12 cellular contexts compared by ENCODE assay signal in genomic region chr9:16728128-16728505, GRCh38.
DNase-seq lines count a peak whose midpoint lies in the region; ATAC-seq, FAIRE-seq and TF ChIP-seq lines count a peak whose summit lies in the region.
"Had no signal": no experiment of that assay in that cellular context is flagged by ENCODE, and none has a peak within 500 bp of the region (broad histone marks: within the 10 kb centered on the region; RNA-seq: fewer than 3 reads in every experiment).

No MANE protein-coding gene starts in this region.

- TF ChIP-seq EP300 in A549 (IDR thresholded peaks at IDR 0.05): no peak

- peak in 1 of 2 experiments; percentile 36; a peak in 3 of 6 replicates for ATAC-seq in A549
- ATAC-seq: activated T-cell treated with anti-CD3 and anti-CD28 coated beads, Interleukin-2, amount 50 U/mL, for 4 hours; effector memory CD8-positive, alpha-beta T cell had no signal

- H3K36me3 Mint-ChIP-seq in nephron (ENCODE audit: low read depth): no peaks in the 10 kb centered on the region
- H3K36me3 Mint-ChIP-seq: CD4-positive, CD25-positive, alpha-beta regulatory T cell had no signal

- no peak for FAIRE-seq in A549 (lab: Jason Lieb, UNC)

- no peak for DNase-seq in A549 (ENCODE audit: low read depth in 1 of 2, low spot score in 1 of 2)
- peak; percentile 22 for DNase-seq in NB4 (ENCODE audit: low read depth)
- DNase-seq in coronary artery (ENCODE audit: low spot score): no peak
- DNase-seq in iPS-NIHi11 (ENCODE audit: low spot score): no peak
- DNase-seq in NCI-H774 (lab: John Stamatoyannopoulos, UW): no peak
- DNase-seq in dedifferentiated amniotic fluid mesenchymal stem cell (ENCODE audit: extremely low spot score): no peak
- no peak for DNase-seq in G401 (ENCODE audit: low spot score)
- DNase-seq: activated T-cell treated with anti-CD3 and anti-CD28 coated beads, Interleukin-2, amount 50 U/mL, for 4 hours; CD4-positive, CD25-positive, alpha-beta regulatory T cell; effector memory CD8-positive, alpha-beta T cell had no signal

- H3K4me3 Mint-ChIP-seq in nephron: peak overlapping the region; percentile 93 to 94 (median 94)
- H3K4me3 Mint-ChIP-seq: activated T-cell treated with anti-CD3 and anti-CD28 coated beads, Interleukin-2, amount 50 U/mL, for 4 hours; CD4-positive, CD25-positive, alpha-beta regulatory T cell; effector memory CD8-positive, alpha-beta T cell had no signal

- no peaks in the 10 kb centered on the region for H3K9me3 ChIP-seq in A549
- H3K9me3 ChIP-seq: SJSA1 had no signal

- peaks cover 46% of the 10 kb centered on the region for H3K4me1 ChIP-seq in A549

- H3K27me3 Mint-ChIP-seq in nephron (ENCODE audit: low read depth): no peaks in the 10 kb centered on the region

- H3K27ac ChIP-seq in A549: peak overlapping the region; percentile 82 to 90; a peak in 5 of 6 replicates
- H3K27ac ChIP-seq in coronary artery: peak overlapping the region in 1 of 2 donors; percentile 23

- H3K9me3 Mint-ChIP-seq in nephron: no peaks in the 10 kb centered on the region
- H3K9me3 Mint-ChIP-seq: activated T-cell treated with anti-CD3 and anti-CD28 coated beads, Interleukin-2, amount 50 U/mL, for 4 hours had no signal

- no peak for TF ChIP-seq RAD21 in A549 (conservative IDR thresholded peaks at IDR 0.05 in 1 of 2, IDR thresholded peaks at IDR 0.05 in 1 of 2)

- peak overlapping the region; percentile 95 for H3K4me2 ChIP-seq in A549

- TF ChIP-seq POLR2A in A549 (IDR thresholded peaks at IDR 0.05; ENCODE audit: low read length): no peak
- no peak for TF ChIP-seq POLR2A in NB4 (IDR thresholded peaks at IDR 0.05; ENCODE audit: extremely low read depth, insufficient read length)

- POLR2A ChIA-PET in A549 (lab: Yijun Ruan, JAX): interaction anchor here (1.1 to 1.7 kb wide), 2 partner anchors 25 to 525 kb away, joined by 4 to 6 read pairs; no protein-coding TSS in a partner anchor

- no peak for TF ChIP-seq CTCF in A549 (IDR thresholded peaks at IDR 0.05)
- no peak for TF ChIP-seq CTCF in NB4 (IDR thresholded peaks at IDR 0.05; ENCODE audit: low read depth, low read length)
- no peak for TF ChIP-seq CTCF in coronary artery (IDR thresholded peaks at IDR 0.05)
- no peak for TF ChIP-seq CTCF in nephron (IDR thresholded peaks at IDR 0.05; ENCODE audit: unreplicated experiment in 3 of 3)

- CTCF ChIA-PET in A549 (lab: Yijun Ruan, JAX): interaction anchor here (1.4 to 2.1 kb wide), 3 partner anchors 9 to 153 kb away, joined by 3 to 5 read pairs (median 4); no protein-coding TSS in a partner anchor

- in situ Hi-C loops in G401 (cut with HindIII; ENCODE audit: low sequenced_read_pairs): no loop called here

- WGBS in A549 (ENCODE audit: missing lambda C conversion rate): 86% methylated on average over 4 of the region's 4 CpGs

- peaks cover 56% of the 10 kb centered on the region for H3K4me1 Mint-ChIP-seq in nephron
- H3K4me1 Mint-ChIP-seq: CD4-positive, CD25-positive, alpha-beta regulatory T cell had no signal

- H3K27ac Mint-ChIP-seq in nephron: peak overlapping the region; percentile 95 to 98 (median 96)
- H3K27ac Mint-ChIP-seq: effector memory CD8-positive, alpha-beta T cell had no signal

- H3K4me3 ChIP-seq in A549 (peak overlapping the region; percentile 52), NB4 (ENCODE audit: low read depth, low read length) (no peak overlapping the region), coronary artery (peak overlapping the region; percentile 80)

TF ChIP-seq in A549, 52 proteins besides CTCF, POLR2A, EP300 and RAD21:
- no peak for TF ChIP-seq RCOR1 (IDR thresholded peaks at IDR 0.05; ENCODE audit: low read depth, low read length)
- TF ChIP-seq, protein P1, sequence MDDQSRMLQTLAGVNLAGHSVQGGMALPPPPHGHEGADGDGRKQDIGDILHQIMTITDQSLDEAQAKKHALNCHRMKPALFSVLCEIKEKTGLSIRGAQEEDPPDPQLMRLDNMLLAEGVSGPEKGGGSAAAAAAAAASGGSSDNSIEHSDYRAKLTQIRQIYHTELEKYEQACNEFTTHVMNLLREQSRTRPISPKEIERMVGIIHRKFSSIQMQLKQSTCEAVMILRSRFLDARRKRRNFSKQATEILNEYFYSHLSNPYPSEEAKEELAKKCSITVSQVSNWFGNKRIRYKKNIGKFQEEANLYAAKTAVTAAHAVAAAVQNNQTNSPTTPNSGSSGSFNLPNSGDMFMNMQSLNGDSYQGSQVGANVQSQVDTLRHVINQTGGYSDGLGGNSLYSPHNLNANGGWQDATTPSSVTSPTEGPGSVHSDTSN (IDR thresholded peaks at IDR 0.05): no peak
- TF ChIP-seq CBX8 (IDR thresholded peaks at IDR 0.05): no peak
- TF ChIP-seq CHD2 (IDR thresholded peaks at IDR 0.05; ENCODE audit: low read length, partially characterized antibody): no peak
- TF ChIP-seq FOSB (CRISPR knock-in tag; IDR thresholded peaks at IDR 0.05): no peak
- no peak for TF ChIP-seq HEYL (CRISPR knock-in tag; IDR thresholded peaks at IDR 0.05)
- TF ChIP-seq TFCP2L1 (CRISPR knock-in tag; IDR thresholded peaks at IDR 0.05): no peak
- TF ChIP-seq HMGXB4 (CRISPR knock-in tag; IDR thresholded peaks at IDR 0.05; ENCODE audit: borderline replicate concordance): no peak
- TF ChIP-seq EHMT2 (IDR thresholded peaks at IDR 0.05; ENCODE audit: low read depth): no peak
- no peak for TF ChIP-seq ZSCAN20 (CRISPR knock-in tag; IDR thresholded peaks at IDR 0.05)
- no peak for TF ChIP-seq ZNF302 (CRISPR knock-in tag; IDR thresholded peaks at IDR 0.05)
- TF ChIP-seq NPAS2 (CRISPR knock-in tag; IDR thresholded peaks at IDR 0.05; ENCODE audit: borderline replicate concordance): no peak
- no peak for TF ChIP-seq NFE2L2 (conservative IDR thresholded peaks at IDR 0.05; ENCODE audit: low read length)
- no peak for TF ChIP-seq NR3C1 (IDR thresholded peaks at IDR 0.05)
- TF ChIP-seq PHF8 (IDR thresholded peaks at IDR 0.05; ENCODE audit: borderline replicate concordance, low read depth): no peak
- TF ChIP-seq BCL3 (IDR thresholded peaks at IDR 0.05): no peak
- TF ChIP-seq HOXA7 (CRISPR knock-in tag; IDR thresholded peaks at IDR 0.05): no peak
- no peak for TF ChIP-seq EHF (CRISPR knock-in tag; IDR thresholded peaks at IDR 0.05)
- TF ChIP-seq POLR2AphosphoS2 (conservative IDR thresholded peaks at IDR 0.05; ENCODE audit: low read length): no peak
- TF ChIP-seq CBX2 (IDR thresholded peaks at IDR 0.05; ENCODE audit: borderline replicate concordance, low read depth): no peak
